In genomic region chr22:39515266-39516050, GRCh38 we compare ENCODE assay signal across 20 cellular contexts. TPM values are rescaled to one million over a fixed set of nuclear protein-coding genes. Genes with fewer than 3 reads are reported as not detected.
DNase-seq lines count a peak whose midpoint lies in the region; ATAC-seq, FAIRE-seq and TF ChIP-seq lines count a peak whose summit lies in the region.
"Had no signal": no experiment of that assay in that cellular context is flagged by ENCODE, and none has a peak within 500 bp of the region (broad histone marks: within the 10 kb centered on the region; RNA-seq: fewer than 3 reads in every experiment).

No MANE protein-coding gene starts in this region.

- no TSS peak for BruUV-seq in HepG2 (replicated peaks; lab: Mats Ljungman, UMichigan)

- H3K4me3 Mint-ChIP-seq in T-helper 1 cell treated with Interleukin-12 subunit alpha and Interleukin-12 subunit beta and Interleukin-4 antibody, amounts not matched to agents 30 μg/mL and 1 μg/mL, for 36 hours: no peak overlapping the region
- no peak overlapping the region for H3K4me3 Mint-ChIP-seq in activated T-helper 1 cell treated with anti-CD3 and anti-CD28 coated beads, Interleukin-12 subunit alpha, Interleukin-12 subunit beta, Interleukin-2, Interleukin-4 antibody, amounts not matched to agents 30 ng/mL and 10 ng/mL and 1 ng/mL, durations not matched to agents 14 hours and 24 hours and 36 hours

- H3K27me3 ChIP-seq in GM23248 (replicated peaks; ENCODE audit: insufficient read depth) (no peaks in the 10 kb centered on the region), HepG2 (ENCODE audit: control insufficient read depth in 1 of 2, insufficient read depth in 2 of 2, low read length in 2 of 2) (no peaks in the 10 kb centered on the region; a peak in 1 of 5 replicates), heart right ventricle (no peaks in the 10 kb centered on the region), transverse colon (no peaks in the 10 kb centered on the region)
- H3K27me3 ChIP-seq: colonic mucosa, MG63 had no signal

- in situ Hi-C loops in GM23248 (cut with MboI) (loop anchor here (10.0 kb wide), 1 partner anchor 361 kb away; the partner anchor contains the start of gene CBX7), HepG2 (cut with HindIII; ENCODE audit: extremely low pct_ligation_motif_present, low pct_unique_long_range_greater_than_20kb) (no loop called here), transverse colon (cut with MboI; ENCODE audit: low pct_ligation_motif_present in 1 of 4, low pct_unique_long_range_greater_than_20kb in 1 of 4, low sequenced_read_pairs in 3 of 4) (no loop called here)

- H3K4me2 ChIP-seq in GM23248 (ENCODE audit: unreplicated experiment) (no peak overlapping the region), HepG2 (ENCODE audit: low read depth, low read length) (no peak overlapping the region)

- H3K79me2 ChIP-seq in GM23248 (ENCODE audit: insufficient read depth) (peaks cover 63% of the 10 kb centered on the region), HepG2 (ENCODE audit: insufficient read depth, low read length) (peaks cover 18% of the 10 kb centered on the region)

- no peaks in the 10 kb centered on the region for H3K9me2 ChIP-seq in GM23248 (ENCODE audit: insufficient read depth)

- H3K27ac Mint-ChIP-seq in T-helper 1 cell treated with Interleukin-12 subunit alpha and Interleukin-12 subunit beta and Interleukin-4 antibody, amounts not matched to agents 30 μg/mL and 1 μg/mL, for 36 hours: peak overlapping the region; percentile 37
- peak overlapping the region; percentile 71 for H3K27ac Mint-ChIP-seq in activated T-helper 1 cell treated with anti-CD3 and anti-CD28 coated beads, Interleukin-12 subunit alpha, Interleukin-12 subunit beta, Interleukin-2, Interleukin-4 antibody, amounts not matched to agents 30 ng/mL and 10 ng/mL and 1 ng/mL, durations not matched to agents 14 hours and 24 hours and 36 hours

- 80 to 82% methylated on average over 12 of the region's 12 CpGs for WGBS in GM23248 (ENCODE audit: low coverage in 1 of 2, low lambda C conversion rate in 2 of 2, missing lambda C conversion rate in 2 of 2), 2 experiments
- 95% methylated on average over 12 of the region's 12 CpGs for WGBS in HepG2 (ENCODE audit: low lambda C conversion rate)
- WGBS in heart right ventricle, 2 donors: 87 to 88% methylated on average over 12 of the region's 12 CpGs
- 84 to 85% methylated on average over 5 to 12 of the region's 12 CpGs for WGBS in transverse colon (ENCODE audit: low coverage in 1 of 2), 2 donors

- no peak for TF ChIP-seq RAD21 in HepG2 (CRISPR knock-in tag; IDR thresholded peaks at IDR 0.05)

- H3K9me3 ChIP-seq in GM23248 (ENCODE audit: low read depth) (no peaks in the 10 kb centered on the region), HepG2 (ENCODE audit: low read length) (no peaks in the 10 kb centered on the region), heart right ventricle (no peaks in the 10 kb centered on the region), transverse colon (no peaks in the 10 kb centered on the region)
- H3K9me3 ChIP-seq: colonic mucosa, MG63 had no signal

- CTCF ChIA-PET in HepG2 (lab: Yijun Ruan, JAX; ENCODE audit: low intra/inter-chr PET ratio, low total read pairs): interaction anchor here (1.7 to 2.9 kb wide), 2 partner anchors 20 to 22 kb away, joined by 11 to 12 read pairs; no protein-coding TSS in a partner anchor

- H3K4me1 ChIP-seq in GM23248 (ENCODE audit: insufficient read depth): peaks cover 14% of the 10 kb centered on the region
- H3K4me1 ChIP-seq in HepG2 (ENCODE audit: insufficient read depth, low read length): peaks cover 19% of the 10 kb centered on the region
- peaks cover 5 to 29% (median 21%) of the 10 kb centered on the region in 9 donors for H3K4me1 ChIP-seq in heart right ventricle
- H3K4me1 ChIP-seq in transverse colon: peaks cover 5 to 15% (median 11%) of the 10 kb centered on the region in 4 donors

- peaks cover 3% of the 10 kb centered on the region for H3K27me3 Mint-ChIP-seq in T-helper 1 cell treated with Interleukin-12 subunit alpha and Interleukin-12 subunit beta and Interleukin-4 antibody, amounts not matched to agents 30 μg/mL and 1 μg/mL, for 36 hours (ENCODE audit: low read depth)
- H3K27me3 Mint-ChIP-seq in activated T-helper 1 cell treated with anti-CD3 and anti-CD28 coated beads, Interleukin-12 subunit alpha, Interleukin-12 subunit beta, Interleukin-2, Interleukin-4 antibody, amounts not matched to agents 30 ng/mL and 10 ng/mL and 1 ng/mL, durations not matched to agents 14 hours and 24 hours and 36 hours (ENCODE audit: insufficient read depth): peaks cover 2% of the 10 kb centered on the region
- H3K27me3 Mint-ChIP-seq: naive B cell had no signal

- TF ChIP-seq EP300 in HepG2 (IDR thresholded peaks at IDR 0.05; ENCODE audit: low read depth in 2 of 2, low read length in 2 of 2): no peak
- TF ChIP-seq EP300 in HepG2 (CRISPR knock-in tag; IDR thresholded peaks at IDR 0.05; ENCODE audit: borderline replicate concordance): no peak
- no peak for TF ChIP-seq EP300 in transverse colon (IDR thresholded peaks at IDR 0.05; ENCODE audit: low read depth)

- H4K20me1 ChIP-seq in GM23248 (ENCODE audit: insufficient read depth) (no peaks in the 10 kb centered on the region), HepG2 (ENCODE audit: insufficient read depth, low read length) (peaks cover 16% of the 10 kb centered on the region; the same call in 1 of the 2 replicates)

- ATAC-seq in HepG2 (no peak), heart right ventricle (no peak)

- peaks cover 34% of the 10 kb centered on the region for H3K36me3 ChIP-seq in GM23248 (ENCODE audit: low read depth)
- H3K36me3 ChIP-seq in HepG2 (replicated peaks in 1 of 2; ENCODE audit: control insufficient read depth in 1 of 2, insufficient read depth in 2 of 2, low read length in 2 of 2): peaks cover 33 to 57% of the 10 kb centered on the region in 2 experiments
- peaks cover 0 to 72% (median 42%) of the 10 kb centered on the region in 9 donors for H3K36me3 ChIP-seq in heart right ventricle
- H3K36me3 ChIP-seq in transverse colon: peaks cover 0 to 51% (median 24%) of the 10 kb centered on the region in 4 donors

- intact Hi-C loops in activated T-helper 1 cell treated with anti-CD3 and anti-CD28 coated beads, Interleukin-12 subunit alpha, Interleukin-12 subunit beta, Interleukin-2, Interleukin-4 antibody, amounts not matched to agents 30 ng/mL and 10 ng/mL and 1 ng/mL, durations not matched to agents 14 hours and 24 hours and 36 hours (cut with micrococcal nuclease): no loop called here
- intact Hi-C loops in HepG2 (cut with micrococcal nuclease; ENCODE audit: unreplicated experiment): no loop called here
- intact Hi-C loops in heart right ventricle (cut with DNase I): loop anchor here in 3 of 10 donors (5.0 to 10.0 kb wide), 3 partner anchors 53 to 118 kb away; partner anchors contain the start of gene TAB1 (in 1 of the 3)
- intact Hi-C loops in transverse colon (cut with DNase I; ENCODE audit: low total_unique reads): loop anchor here (10.0 kb wide), 1 partner anchor 111 kb away; no protein-coding TSS in a partner anchor

- no peak for FAIRE-seq in HepG2 (lab: Jason Lieb, UNC)
- FAIRE-seq: D721Med, endometrium, H54, islet of Langerhans had no signal

- H3K36me3 Mint-ChIP-seq in T-helper 1 cell treated with Interleukin-12 subunit alpha and Interleukin-12 subunit beta and Interleukin-4 antibody, amounts not matched to agents 30 μg/mL and 1 μg/mL, for 36 hours (ENCODE audit: low read depth): peaks cover 36% of the 10 kb centered on the region
- peaks cover 50% of the 10 kb centered on the region for H3K36me3 Mint-ChIP-seq in activated T-helper 1 cell treated with anti-CD3 and anti-CD28 coated beads, Interleukin-12 subunit alpha, Interleukin-12 subunit beta, Interleukin-2, Interleukin-4 antibody, amounts not matched to agents 30 ng/mL and 10 ng/mL and 1 ng/mL, durations not matched to agents 14 hours and 24 hours and 36 hours (ENCODE audit: low read depth)

- H3K27ac ChIP-seq in GM23248 (no peak overlapping the region), HepG2 (ENCODE audit: extremely low read length, insufficient read depth, low read length) (no peak overlapping the region), heart right ventricle (no peak overlapping the region), transverse colon (no peak overlapping the region)
- H3K27ac ChIP-seq: 22Rv1, colonic mucosa had no signal

- no peaks in the 10 kb centered on the region for H3K9me3 Mint-ChIP-seq in T-helper 1 cell treated with Interleukin-12 subunit alpha and Interleukin-12 subunit beta and Interleukin-4 antibody, amounts not matched to agents 30 μg/mL and 1 μg/mL, for 36 hours
- no peaks in the 10 kb centered on the region for H3K9me3 Mint-ChIP-seq in activated T-helper 1 cell treated with anti-CD3 and anti-CD28 coated beads, Interleukin-12 subunit alpha, Interleukin-12 subunit beta, Interleukin-2, Interleukin-4 antibody, amounts not matched to agents 30 ng/mL and 10 ng/mL and 1 ng/mL, durations not matched to agents 14 hours and 24 hours and 36 hours

- peaks cover 33% of the 10 kb centered on the region for H3K4me1 Mint-ChIP-seq in T-helper 1 cell treated with Interleukin-12 subunit alpha and Interleukin-12 subunit beta and Interleukin-4 antibody, amounts not matched to agents 30 μg/mL and 1 μg/mL, for 36 hours (ENCODE audit: low read depth)
- peaks cover 34% of the 10 kb centered on the region for H3K4me1 Mint-ChIP-seq in activated T-helper 1 cell treated with anti-CD3 and anti-CD28 coated beads, Interleukin-12 subunit alpha, Interleukin-12 subunit beta, Interleukin-2, Interleukin-4 antibody, amounts not matched to agents 30 ng/mL and 10 ng/mL and 1 ng/mL, durations not matched to agents 14 hours and 24 hours and 36 hours (ENCODE audit: low read depth)

- POLR2A ChIA-PET in HepG2 (lab: Yijun Ruan, JAX): interaction anchor here (0.8 to 4.2 kb wide), 9 partner anchors 7 to 19 kb away, joined by 3 to 32 read pairs (median 7); partner anchors contain the start of gene MIEF1

- H3K9ac ChIP-seq in GM23248: peak overlapping the region; percentile 12; the same call in 1 of the 2 replicates
- no peak overlapping the region for H3K9ac ChIP-seq in HepG2 (ENCODE audit: insufficient read depth, low read depth, low read length)

- H3F3A ChIP-seq in GM23248 (ENCODE audit: insufficient read depth): peaks cover 33% of the 10 kb centered on the region

- H3K4me3 ChIP-seq in GM23248 (no peak overlapping the region), HepG2 (replicated peaks in 1 of 3; ENCODE audit: insufficient read depth in 1 of 3, low read depth in 2 of 3, low read length in 3 of 3) (no peak overlapping the region), heart right ventricle (no peak overlapping the region), transverse colon (no peak overlapping the region)
- H3K4me3 ChIP-seq: colonic mucosa, MG63 had no signal

- TF ChIP-seq CTCF in HepG2 (CRISPR knock-in tag; IDR thresholded peaks at IDR 0.05): no peak
- TF ChIP-seq CTCF in heart right ventricle (IDR thresholded peaks at IDR 0.05): no peak
- no peak for TF ChIP-seq CTCF in transverse colon (IDR thresholded peaks at IDR 0.05)

- DNase-seq in T-helper 1 cell (no peak), GM23248 (no peak), HepG2 (ENCODE audit: low spot score) (no peak), heart right ventricle (no peak), transverse colon (no peak), T1000 (lab: John Stamatoyannopoulos, UW) (no peak)
- DNase-seq in activated T-helper 1 cell treated with anti-CD3 and anti-CD28 coated beads, Interleukin-12 subunit alpha, Interleukin-12 subunit beta, Interleukin-2, Interleukin-4 antibody, amounts not matched to agents 30 ng/mL and 10 ng/mL and 1 ng/mL, durations not matched to agents 14 hours and 24 hours and 36 hours (ENCODE audit: low spot score): no peak
- DNase-seq: colonic mucosa; mammary epithelial cell; MG63; naive B cell; NCI-H69; OCI-M1; stimulated activated CD4-positive, alpha-beta T cell treated with anti-CD3 and anti-CD28 coated beads, Interleukin-1b, Interleukin-23, amount 100 ng/mL, for 48 hours had no signal

- no peak for TF ChIP-seq POLR2A in HepG2 (IDR thresholded peaks at IDR 0.05; ENCODE audit: insufficient read depth in 1 of 2, low read depth in 2 of 2, low read length in 2 of 2)
- no peak for TF ChIP-seq POLR2A in transverse colon (IDR thresholded peaks at IDR 0.05)

- H2AFZ ChIP-seq in GM23248 (no peak overlapping the region), HepG2 (ENCODE audit: low read length) (no peak overlapping the region)

RNA-seq across cellular contexts. Expression of gene ATF4, which starts 4.9 kb away (rescaled TPM):
- total RNA-seq in GM23248 (2014; rRNA removed; shearing (Covaris generic)): 481 and 529 TPM in 2 replicates
- 282 and 293 TPM in 2 replicates for polyA plus RNA-seq in GM23248 (2016; fragmentation: Nextera tagmentation; extraction: Ambion mirVana)
- 387 and 390 TPM in 2 replicates for total RNA-seq in activated T-helper 1 cell treated with anti-CD3 and anti-CD28 coated beads, Interleukin-12 subunit alpha, Interleukin-12 subunit beta, Interleukin-2, Interleukin-4 antibody, amounts not matched to agents 30 ng/mL and 10 ng/mL and 1 ng/mL, durations not matched to agents 14 hours and 24 hours and 36 hours
- total RNA-seq in HepG2 (2016; rRNA removed; fragmentation: Illumina TruSeq; extraction: Trizol): 442 and 486 TPM in 2 replicates
- 489 and 519 TPM in 2 replicates for total RNA-seq in HepG2 (2016; cell fraction: cytosol; rRNA removed; fragmentation: Illumina TruSeq; extraction: Trizol; ENCODE audit: low read depth)
- total RNA-seq in HepG2 (2016; cell fraction: insoluble cytoplasmic fraction; rRNA removed; fragmentation: Illumina TruSeq; extraction: Trizol): 409 and 471 TPM in 2 replicates
- total RNA-seq in HepG2 (2016; cell fraction: membrane; rRNA removed; fragmentation: Illumina TruSeq; extraction: Trizol): 1,028 and 1,060 TPM in 2 replicates
- total RNA-seq in HepG2 (2016; cell fraction: nucleus; rRNA removed; fragmentation: Illumina TruSeq; extraction: Trizol): 286 and 328 TPM in 2 replicates
- 1,157 and 1,297 TPM in 2 replicates for polyA plus RNA-seq in HepG2 (2011; rRNA removed)
- 1,218 and 1,254 TPM in 2 replicates for polyA plus RNA-seq in HepG2 (2011; cell fraction: cytosol; rRNA removed)
- 1,279 and 1,395 TPM in 2 replicates for polyA plus RNA-seq in HepG2 (2011; cell fraction: nucleus; rRNA removed)
- 465 and 610 TPM in 2 replicates for polyA plus RNA-seq in HepG2 (2012)
- 745 and 811 TPM in 2 replicates for polyA plus RNA-seq in HepG2 (2016; cell fraction: cytosol; fragmentation: Illumina TruSeq; extraction: Trizol; ENCODE audit: low read depth)
- 563 and 623 TPM in 2 replicates for polyA plus RNA-seq in HepG2 (2016; cell fraction: insoluble cytoplasmic fraction; fragmentation: Illumina TruSeq; extraction: Trizol; ENCODE audit: low read depth)
- polyA plus RNA-seq in HepG2 (2016; cell fraction: membrane; fragmentation: Illumina TruSeq; extraction: Trizol; ENCODE audit: low read depth): 1,265 and 1,282 TPM in 2 replicates
- polyA plus RNA-seq in HepG2 (2016; cell fraction: nucleus; fragmentation: Illumina TruSeq; extraction: Trizol; ENCODE audit: insufficient read depth, low read depth): 710 and 725 TPM in 2 replicates
- 242 and 314 TPM in 2 replicates for polyA minus RNA-seq in HepG2 (2011; rRNA and poly(A)+ RNA removed; ENCODE audit: low replicate concordance)
- polyA minus RNA-seq in HepG2 (2011; cell fraction: cytosol; rRNA and poly(A)+ RNA removed): 175 and 193 TPM in 2 replicates
- polyA minus RNA-seq in HepG2 (2011; cell fraction: nucleus; rRNA and poly(A)+ RNA removed): 213 and 242 TPM in 2 replicates
- 100 to 1,000 TPM in 9 of 10 donors, 10 to 100 TPM in 1; 95.2 to 319 (median 133) TPM for total RNA-seq in heart right ventricle
- polyA plus RNA-seq in heart right ventricle: 100 to 1,000 TPM; 439 to 637 TPM
- total RNA-seq in transverse colon: 100 to 1,000 TPM; 262 to 566 (median 339) TPM

RNA-seq across cellular contexts. Expression of gene MIEF1, which starts 13.4 kb away (rescaled TPM):
- 26.2 and 27.1 TPM in 2 replicates for total RNA-seq in GM23248 (2014; rRNA removed; shearing (Covaris generic))
- polyA plus RNA-seq in GM23248 (2016; fragmentation: Nextera tagmentation; extraction: Ambion mirVana) (20.2 and 20.6 TPM in 2 replicates), HepG2 (2011; rRNA removed) (21.7 and 22.3 TPM in 2 replicates), heart right ventricle (1 to 10 TPM; 7.0 to 9.1 TPM)
- 59.4 and 60.2 TPM in 2 replicates for total RNA-seq in activated T-helper 1 cell treated with anti-CD3 and anti-CD28 coated beads, Interleukin-12 subunit alpha, Interleukin-12 subunit beta, Interleukin-2, Interleukin-4 antibody, amounts not matched to agents 30 ng/mL and 10 ng/mL and 1 ng/mL, durations not matched to agents 14 hours and 24 hours and 36 hours
- total RNA-seq in HepG2 (2016; rRNA removed; fragmentation: Illumina TruSeq; extraction: Trizol) (34.8 and 41.4 TPM in 2 replicates), heart right ventricle (10 to 100 TPM; 12.8 to 35.8 (median 17.5) TPM), transverse colon (10 to 100 TPM; 11.5 to 31.0 (median 25.6) TPM)
- total RNA-seq in HepG2 (2016; cell fraction: cytosol; rRNA removed; fragmentation: Illumina TruSeq; extraction: Trizol; ENCODE audit: low read depth): 5.5 and 6.5 TPM in 2 replicates
- total RNA-seq in HepG2 (2016; cell fraction: insoluble cytoplasmic fraction; rRNA removed; fragmentation: Illumina TruSeq; extraction: Trizol): 33.7 and 36.8 TPM in 2 replicates
- 22.9 and 23.9 TPM in 2 replicates for total RNA-seq in HepG2 (2016; cell fraction: membrane; rRNA removed; fragmentation: Illumina TruSeq; extraction: Trizol)
- total RNA-seq in HepG2 (2016; cell fraction: nucleus; rRNA removed; fragmentation: Illumina TruSeq; extraction: Trizol): 26.2 and 27.8 TPM in 2 replicates
- polyA plus RNA-seq in HepG2 (2011; cell fraction: cytosol; rRNA removed): 19.7 and 20.6 TPM in 2 replicates
- polyA plus RNA-seq in HepG2 (2011; cell fraction: nucleus; rRNA removed): 24.5 and 25.2 TPM in 2 replicates
- 28.6 and 29.6 TPM in 2 replicates for polyA plus RNA-seq in HepG2 (2012)
- 2.6 and 3.1 TPM in 2 replicates for polyA plus RNA-seq in HepG2 (2016; cell fraction: cytosol; fragmentation: Illumina TruSeq; extraction: Trizol; ENCODE audit: low read depth)
- polyA plus RNA-seq in HepG2 (2016; cell fraction: insoluble cytoplasmic fraction; fragmentation: Illumina TruSeq; extraction: Trizol; ENCODE audit: low read depth): 31.2 and 35.5 TPM in 2 replicates
- 11.4 and 11.8 TPM in 2 replicates for polyA plus RNA-seq in HepG2 (2016; cell fraction: membrane; fragmentation: Illumina TruSeq; extraction: Trizol; ENCODE audit: low read depth)
- polyA plus RNA-seq in HepG2 (2016; cell fraction: nucleus; fragmentation: Illumina TruSeq; extraction: Trizol; ENCODE audit: insufficient read depth, low read depth): 32.6 and 32.8 TPM in 2 replicates
- polyA minus RNA-seq in HepG2 (2011; rRNA and poly(A)+ RNA removed; ENCODE audit: low replicate concordance): 36.4 and 63.8 TPM in 2 replicates
- polyA minus RNA-seq in HepG2 (2011; cell fraction: cytosol; rRNA and poly(A)+ RNA removed): 19.3 and 21.8 TPM in 2 replicates
- polyA minus RNA-seq in HepG2 (2011; cell fraction: nucleus; rRNA and poly(A)+ RNA removed): 27.2 and 33.9 TPM in 2 replicates

RNA-seq across cellular contexts. Expression of gene RPS19BP1, which starts 17.1 kb away (rescaled TPM):
- 81.6 and 93.9 TPM in 2 replicates for total RNA-seq in GM23248 (2014; rRNA removed; shearing (Covaris generic))
- polyA plus RNA-seq in GM23248 (2016; fragmentation: Nextera tagmentation; extraction: Ambion mirVana) (114 and 119 TPM in 2 replicates), HepG2 (2011; rRNA removed) (44.3 and 47.8 TPM in 2 replicates), heart right ventricle (100 to 1,000 TPM; 154 to 222 TPM)
- total RNA-seq in activated T-helper 1 cell treated with anti-CD3 and anti-CD28 coated beads, Interleukin-12 subunit alpha, Interleukin-12 subunit beta, Interleukin-2, Interleukin-4 antibody, amounts not matched to agents 30 ng/mL and 10 ng/mL and 1 ng/mL, durations not matched to agents 14 hours and 24 hours and 36 hours: 98.7 and 101 TPM in 2 replicates
- total RNA-seq in HepG2 (2016; rRNA removed; fragmentation: Illumina TruSeq; extraction: Trizol) (81.3 and 88.2 TPM in 2 replicates), heart right ventricle (10 to 100 TPM; 31.3 to 64.0 (median 37.2) TPM), transverse colon (100 to 1,000 TPM in 2 of 4 donors, 10 to 100 TPM in 2; 20.5 to 153 (median 97.8) TPM)
- total RNA-seq in HepG2 (2016; cell fraction: cytosol; rRNA removed; fragmentation: Illumina TruSeq; extraction: Trizol; ENCODE audit: low read depth): 128 and 142 TPM in 2 replicates
- total RNA-seq in HepG2 (2016; cell fraction: insoluble cytoplasmic fraction; rRNA removed; fragmentation: Illumina TruSeq; extraction: Trizol): 77.0 and 92.6 TPM in 2 replicates
- total RNA-seq in HepG2 (2016; cell fraction: membrane; rRNA removed; fragmentation: Illumina TruSeq; extraction: Trizol): 138 and 159 TPM in 2 replicates
- total RNA-seq in HepG2 (2016; cell fraction: nucleus; rRNA removed; fragmentation: Illumina TruSeq; extraction: Trizol): 32.9 and 36.8 TPM in 2 replicates
- polyA plus RNA-seq in HepG2 (2011; cell fraction: cytosol; rRNA removed): 48.9 and 72.7 TPM in 2 replicates
- polyA plus RNA-seq in HepG2 (2011; cell fraction: nucleus; rRNA removed): 39.6 and 43.4 TPM in 2 replicates
- polyA plus RNA-seq in HepG2 (2012): 22.5 and 32.4 TPM in 2 replicates
- polyA plus RNA-seq in HepG2 (2016; cell fraction: cytosol; fragmentation: Illumina TruSeq; extraction: Trizol; ENCODE audit: low read depth): 155 and 179 TPM in 2 replicates
- polyA plus RNA-seq in HepG2 (2016; cell fraction: insoluble cytoplasmic fraction; fragmentation: Illumina TruSeq; extraction: Trizol; ENCODE audit: low read depth): 84.3 and 101 TPM in 2 replicates
- 130 and 146 TPM in 2 replicates for polyA plus RNA-seq in HepG2 (2016; cell fraction: membrane; fragmentation: Illumina TruSeq; extraction: Trizol; ENCODE audit: low read depth)
- polyA plus RNA-seq in HepG2 (2016; cell fraction: nucleus; fragmentation: Illumina TruSeq; extraction: Trizol; ENCODE audit: insufficient read depth, low read depth): 72.3 and 78.7 TPM in 2 replicates
- polyA minus RNA-seq in HepG2 (2011; rRNA and poly(A)+ RNA removed; ENCODE audit: low replicate concordance): 8.8 and 14.5 TPM in 2 replicates
- 7.8 and 8.0 TPM in 2 replicates for polyA minus RNA-seq in HepG2 (2011; cell fraction: cytosol; rRNA and poly(A)+ RNA removed)
- polyA minus RNA-seq in HepG2 (2011; cell fraction: nucleus; rRNA and poly(A)+ RNA removed): 12.2 and 13.9 TPM in 2 replicates

RNA-seq across cellular contexts. Expression of gene CACNA1I, which starts 55.1 kb away (rescaled TPM):
- not detected in 2 replicates for total RNA-seq in GM23248 (2014; rRNA removed; shearing (Covaris generic))
- polyA plus RNA-seq in GM23248 (2016; fragmentation: Nextera tagmentation; extraction: Ambion mirVana) (not detected in 2 replicates), HepG2 (2011; rRNA removed) (not detected in 2 replicates), heart right ventricle (under 1 TPM in 1 of 2 donors, not detected in 1; under 0.01 TPM)
- 0.02 and 0.03 TPM in 2 replicates for total RNA-seq in activated T-helper 1 cell treated with anti-CD3 and anti-CD28 coated beads, Interleukin-12 subunit alpha, Interleukin-12 subunit beta, Interleukin-2, Interleukin-4 antibody, amounts not matched to agents 30 ng/mL and 10 ng/mL and 1 ng/mL, durations not matched to agents 14 hours and 24 hours and 36 hours
- total RNA-seq in HepG2 (2016; rRNA removed; fragmentation: Illumina TruSeq; extraction: Trizol) (not detected in 2 replicates), heart right ventricle (under 1 TPM in 5 of 10 donors, not detected in 5; 0.04 to 0.06 (median 0.05) TPM), transverse colon (1 to 10 TPM in 2 of 4 donors, under 1 TPM in 2; 0.14 to 1.1 (median 0.66) TPM)
- total RNA-seq in HepG2 (2016; cell fraction: cytosol; rRNA removed; fragmentation: Illumina TruSeq; extraction: Trizol; ENCODE audit: low read depth): not detected in 2 replicates
- total RNA-seq in HepG2 (2016; cell fraction: insoluble cytoplasmic fraction; rRNA removed; fragmentation: Illumina TruSeq; extraction: Trizol): not detected in 2 replicates
- total RNA-seq in HepG2 (2016; cell fraction: membrane; rRNA removed; fragmentation: Illumina TruSeq; extraction: Trizol): not detected in 2 replicates
- total RNA-seq in HepG2 (2016; cell fraction: nucleus; rRNA removed; fragmentation: Illumina TruSeq; extraction: Trizol): not detected in 2 replicates
- not detected in 2 replicates for polyA plus RNA-seq in HepG2 (2011; cell fraction: cytosol; rRNA removed)
- polyA plus RNA-seq in HepG2 (2011; cell fraction: nucleus; rRNA removed): 0.02 TPM in 2 replicates
- polyA plus RNA-seq in HepG2 (2012): 0.03 TPM in 1 of 2 replicates, not detected in the other
- not detected in 2 replicates for polyA plus RNA-seq in HepG2 (2016; cell fraction: cytosol; fragmentation: Illumina TruSeq; extraction: Trizol; ENCODE audit: low read depth)
- not detected in 2 replicates for polyA plus RNA-seq in HepG2 (2016; cell fraction: insoluble cytoplasmic fraction; fragmentation: Illumina TruSeq; extraction: Trizol; ENCODE audit: low read depth)
- not detected in 2 replicates for polyA plus RNA-seq in HepG2 (2016; cell fraction: membrane; fragmentation: Illumina TruSeq; extraction: Trizol; ENCODE audit: low read depth)
- polyA plus RNA-seq in HepG2 (2016; cell fraction: nucleus; fragmentation: Illumina TruSeq; extraction: Trizol; ENCODE audit: insufficient read depth, low read depth): not detected in 2 replicates
- polyA minus RNA-seq in HepG2 (2011; rRNA and poly(A)+ RNA removed; ENCODE audit: low replicate concordance): 0.04 and 0.05 TPM in 2 replicates
- polyA minus RNA-seq in HepG2 (2011; cell fraction: cytosol; rRNA and poly(A)+ RNA removed): not detected in 2 replicates
- polyA minus RNA-seq in HepG2 (2011; cell fraction: nucleus; rRNA and poly(A)+ RNA removed): not detected in 2 replicates

RNA-seq across cellular contexts. Expression of gene MGAT3, which starts 58.6 kb away (rescaled TPM):
- total RNA-seq in GM23248 (2014; rRNA removed; shearing (Covaris generic)): not detected in 2 replicates
- polyA plus RNA-seq in GM23248 (2016; fragmentation: Nextera tagmentation; extraction: Ambion mirVana): not detected in 2 replicates
- total RNA-seq in activated T-helper 1 cell treated with anti-CD3 and anti-CD28 coated beads, Interleukin-12 subunit alpha, Interleukin-12 subunit beta, Interleukin-2, Interleukin-4 antibody, amounts not matched to agents 30 ng/mL and 10 ng/mL and 1 ng/mL, durations not matched to agents 14 hours and 24 hours and 36 hours: 1.2 TPM in 2 replicates
- 0.15 TPM in 1 of 2 replicates, not detected in the other for total RNA-seq in HepG2 (2016; rRNA removed; fragmentation: Illumina TruSeq; extraction: Trizol)
- total RNA-seq in HepG2 (2016; cell fraction: cytosol; rRNA removed; fragmentation: Illumina TruSeq; extraction: Trizol; ENCODE audit: low read depth): not detected in 2 replicates
- 0.02 TPM in 1 of 2 replicates, not detected in the other for total RNA-seq in HepG2 (2016; cell fraction: insoluble cytoplasmic fraction; rRNA removed; fragmentation: Illumina TruSeq; extraction: Trizol)
- not detected in 2 replicates for total RNA-seq in HepG2 (2016; cell fraction: membrane; rRNA removed; fragmentation: Illumina TruSeq; extraction: Trizol)
- not detected in 2 replicates for total RNA-seq in HepG2 (2016; cell fraction: nucleus; rRNA removed; fragmentation: Illumina TruSeq; extraction: Trizol)
- 0.04 and 0.11 TPM in 2 replicates for polyA plus RNA-seq in HepG2 (2011; rRNA removed)
- polyA plus RNA-seq in HepG2 (2011; cell fraction: cytosol; rRNA removed): 0.03 and 0.11 TPM in 2 replicates
- polyA plus RNA-seq in HepG2 (2011; cell fraction: nucleus; rRNA removed): 0.05 and 0.13 TPM in 2 replicates
- polyA plus RNA-seq in HepG2 (2012): 0.08 and 0.09 TPM in 2 replicates
- polyA plus RNA-seq in HepG2 (2016; cell fraction: cytosol; fragmentation: Illumina TruSeq; extraction: Trizol; ENCODE audit: low read depth): not detected in 2 replicates
- not detected in 2 replicates for polyA plus RNA-seq in HepG2 (2016; cell fraction: insoluble cytoplasmic fraction; fragmentation: Illumina TruSeq; extraction: Trizol; ENCODE audit: low read depth)
- not detected in 2 replicates for polyA plus RNA-seq in HepG2 (2016; cell fraction: membrane; fragmentation: Illumina TruSeq; extraction: Trizol; ENCODE audit: low read depth)
- polyA plus RNA-seq in HepG2 (2016; cell fraction: nucleus; fragmentation: Illumina TruSeq; extraction: Trizol; ENCODE audit: insufficient read depth, low read depth): 0.11 TPM in 1 of 2 replicates, not detected in the other
- 0.10 and 0.33 TPM in 2 replicates for polyA minus RNA-seq in HepG2 (2011; rRNA and poly(A)+ RNA removed; ENCODE audit: low replicate concordance)
- polyA minus RNA-seq in HepG2 (2011; cell fraction: cytosol; rRNA and poly(A)+ RNA removed): 0.20 TPM in 1 of 2 replicates, not detected in the other
- not detected in 2 replicates for polyA minus RNA-seq in HepG2 (2011; cell fraction: nucleus; rRNA and poly(A)+ RNA removed)
- 10 to 100 TPM in 1 of 10 donors, 1 to 10 TPM in 9; 1.8 to 14.0 (median 4.3) TPM for total RNA-seq in heart right ventricle
- 1 to 10 TPM; 1.8 to 2.9 TPM for polyA plus RNA-seq in heart right ventricle
- total RNA-seq in transverse colon: 10 to 100 TPM in 1 of 4 donors, 1 to 10 TPM in 3; 1.2 to 10.1 (median 5.2) TPM
- polyA plus RNA-seq: mammary epithelial cell had no signal
